Comparison of ENCODE assay signal across 8 cellular contexts in the genomic region with DNA sequence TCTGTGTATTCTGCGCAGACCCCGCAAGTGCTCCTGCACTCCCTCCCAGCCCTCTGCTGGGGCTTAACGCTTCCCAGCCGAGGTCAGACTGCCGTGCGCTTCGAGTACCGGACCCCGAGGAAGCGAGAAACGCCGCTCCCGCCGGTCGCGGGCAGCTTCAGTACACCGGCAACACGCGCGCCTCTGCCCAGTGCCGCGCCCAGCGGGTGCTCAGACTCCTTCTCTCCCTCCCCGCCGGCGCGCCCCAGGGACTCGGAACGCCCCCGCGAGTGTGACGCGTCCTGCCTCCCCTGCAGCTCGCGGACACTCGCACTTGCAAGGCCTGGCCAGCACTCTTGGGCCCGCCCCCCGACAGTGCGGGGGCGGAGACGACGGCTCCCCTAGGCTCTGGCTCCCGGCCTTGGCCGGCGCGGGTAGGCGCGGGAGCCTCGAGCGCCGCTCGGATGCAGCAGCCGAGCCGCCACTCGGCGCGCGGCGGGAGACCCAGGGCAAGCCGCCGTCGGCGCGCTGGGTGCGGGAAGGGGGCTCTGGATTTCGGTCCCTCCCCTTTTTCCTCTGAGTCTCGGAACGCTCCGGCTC. TPM values are rescaled to one million over a fixed set of nuclear protein-coding genes. Genes with fewer than 3 reads are reported as not detected.
DNase-seq lines count a peak whose midpoint lies in the region; ATAC-seq, FAIRE-seq and TF ChIP-seq lines count a peak whose summit lies in the region.

A gene with protein sequence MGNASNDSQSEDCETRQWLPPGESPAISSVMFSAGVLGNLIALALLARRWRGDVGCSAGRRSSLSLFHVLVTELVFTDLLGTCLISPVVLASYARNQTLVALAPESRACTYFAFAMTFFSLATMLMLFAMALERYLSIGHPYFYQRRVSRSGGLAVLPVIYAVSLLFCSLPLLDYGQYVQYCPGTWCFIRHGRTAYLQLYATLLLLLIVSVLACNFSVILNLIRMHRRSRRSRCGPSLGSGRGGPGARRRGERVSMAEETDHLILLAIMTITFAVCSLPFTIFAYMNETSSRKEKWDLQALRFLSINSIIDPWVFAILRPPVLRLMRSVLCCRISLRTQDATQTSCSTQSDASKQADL (plus strand): TSS at position 410 of the 579 bp plus-strand sequence. CDS start 237 bp downstream, outside the sequence.

- intact Hi-C loops in endothelial cell of umbilical vein (cut with micrococcal nuclease) = loop anchor here (5.0 kb wide), 1 partner anchor 393 kb away; the partner anchor contains the start of gene PSMC6
- intact Hi-C loops in OCI-LY7 (cut with micrococcal nuclease; ENCODE audit: unreplicated experiment) = no loop called here

- H3K36me3 Mint-ChIP-seq in activated CD8-positive, alpha-beta memory T cell treated with anti-CD3 and anti-CD28 coated beads, Interleukin-2, amount 10 ng/mL, durations not matched to agents 7 days and 5 days = peaks cover 86% of the 10 kb centered on the region

- TF ChIP-seq POLR2A in endothelial cell of umbilical vein (IDR thresholded peaks at IDR 0.05; ENCODE audit: low read depth, low read length) = no peak

- no peaks in the 10 kb centered on the region for H3K27me3 Mint-ChIP-seq in activated CD8-positive, alpha-beta memory T cell treated with anti-CD3 and anti-CD28 coated beads, Interleukin-2, amount 10 ng/mL, durations not matched to agents 7 days and 5 days

- ATAC-seq in activated CD8-positive, alpha-beta memory T cell treated with anti-CD3 and anti-CD28 coated beads, Interleukin-2, amount 10 ng/mL, durations not matched to agents 7 days and 5 days = peak; percentile 82

- H3K9ac ChIP-seq in ES-I3 (ENCODE audit: low read depth, low read length) (peak within 1 kb of the TSS; percentile 62; the same call in 1 of the 2 replicates), endothelial cell of umbilical vein (replicated peaks; ENCODE audit: extremely low read depth, insufficient read depth, low read length) (no peak within 1 kb of the TSS), mucosa of stomach (ENCODE audit: low read length) (peak within 1 kb of the TSS; percentile 80)

- H3K4me3 ChIP-seq in HEK293 (ENCODE audit: low read depth, low read length) (peak within 1 kb of the TSS; percentile 57), endothelial cell of umbilical vein (replicated peaks in 1 of 3; ENCODE audit: insufficient read depth in 1 of 3, low read depth in 1 of 3, low read length in 3 of 3) (peak within 1 kb of the TSS in 2 of 3 experiments; percentile 24 to 30), mucosa of stomach (ENCODE audit: low read length) (peak within 1 kb of the TSS; percentile 79), OCI-LY7 (ENCODE audit: low read depth, low read length, poor library complexity, severe bottlenecking) (no peak within 1 kb of the TSS)

- dilution Hi-C loops in endothelial cell of umbilical vein (cut with MboI; ENCODE audit: extremely low pct_ligation_motif_present, low sequenced_read_pairs) = no loop called here

- TF ChIP-seq CTCF in HEK293 (tag by site-specific recombination; IDR thresholded peaks at IDR 0.05) (peak; percentile 30; the same call in 1 of the 2 replicates), endothelial cell of umbilical vein (IDR thresholded peaks at IDR 0.05; ENCODE audit: extremely low read depth in 1 of 2, insufficient read depth in 1 of 2, low read depth in 1 of 2, low read length in 2 of 2) (no peak), OCI-LY7 (conservative IDR thresholded peaks at IDR 0.05; ENCODE audit: low read length) (no peak)

- H3K79me2 ChIP-seq in endothelial cell of umbilical vein (ENCODE audit: control insufficient read depth, insufficient read depth, low read length) (no peaks in the 10 kb centered on the region), OCI-LY7 (ENCODE audit: insufficient read depth, low read depth, low read length) (no peaks in the 10 kb centered on the region)

- no peaks in the 10 kb centered on the region for H3K36me3 ChIP-seq in ES-I3 (ENCODE audit: insufficient read depth, low read length)
- no peaks in the 10 kb centered on the region for H3K36me3 ChIP-seq in HEK293 (ENCODE audit: control insufficient read depth in 2 of 2, insufficient read depth in 1 of 2, low read length in 2 of 2)
- H3K36me3 ChIP-seq in endothelial cell of umbilical vein (ENCODE audit: control insufficient read depth in 2 of 2, extremely low read depth in 1 of 2, insufficient read depth in 2 of 2, low read length in 2 of 2) = no peaks in the 10 kb centered on the region
- no peaks in the 10 kb centered on the region for H3K36me3 ChIP-seq in mucosa of stomach (ENCODE audit: control insufficient read depth, insufficient read depth, low read length)
- H3K36me3 ChIP-seq in OCI-LY7 (ENCODE audit: insufficient read depth, low read length) = no peaks in the 10 kb centered on the region

- peak within 1 kb of the TSS; percentile 75 for H3K4me2 ChIP-seq in endothelial cell of umbilical vein (ENCODE audit: insufficient read depth, low read length)
- H3K4me2 ChIP-seq in OCI-LY7 (ENCODE audit: low read length) = no peak within 1 kb of the TSS

- H4K20me1 ChIP-seq in endothelial cell of umbilical vein (replicated peaks; ENCODE audit: control insufficient read depth, extremely low read depth, insufficient read depth, low read length) = no peaks in the 10 kb centered on the region
- H4K20me1 ChIP-seq in OCI-LY7 (ENCODE audit: insufficient read depth, low read length) = no peaks in the 10 kb centered on the region

- DNase-seq in NCI-H510A treated with DMSO at 0.1 percent for 48 hours (lab: John Stamatoyannopoulos, UW) = peak; percentile 28
- DNase-seq in activated CD8-positive, alpha-beta memory T cell treated with anti-CD3 and anti-CD28 coated beads, Interleukin-2, amount 10 ng/mL, durations not matched to agents 7 days and 5 days = peak; percentile 97
- peak; percentile 60 for DNase-seq in endothelial cell of umbilical vein (ENCODE audit: low read depth, low spot score)
- DNase-seq in stimulated activated CD8-positive, alpha-beta memory T cell treated with anti-CD3 and anti-CD28 coated beads, Interleukin-4, amount 100 ng/mL, for 1 hour (ENCODE audit: low read depth in 2 of 2, low spot score in 1 of 2) = peak; percentile 57 to 68
- no peak for DNase-seq in OCI-LY7 (ENCODE audit: low spot score)

- H3K27me3 ChIP-seq in endothelial cell of umbilical vein (ENCODE audit: control insufficient read depth in 2 of 2, insufficient read depth in 2 of 2, low read length in 2 of 2) (peaks cover 55 to 68% of the 10 kb centered on the region in 2 experiments), mucosa of stomach (ENCODE audit: control insufficient read depth, insufficient read depth, low read length) (no peaks in the 10 kb centered on the region)

- H3K27ac ChIP-seq in HEK293 (ENCODE audit: extremely low read depth, low read depth, low read length) (peak within 1 kb of the TSS; percentile 66; the same call in 1 of the 2 replicates), endothelial cell of umbilical vein (ENCODE audit: insufficient read depth, low read depth, low read length) (no peak within 1 kb of the TSS), OCI-LY7 (ENCODE audit: low read depth, low read length, poor library complexity, severe bottlenecking) (no peak within 1 kb of the TSS)

- no peaks in the 10 kb centered on the region for H3K9me2 ChIP-seq in OCI-LY7 (ENCODE audit: insufficient read depth, low read length)

- H3K9me1 ChIP-seq in endothelial cell of umbilical vein (replicated peaks; ENCODE audit: control insufficient read depth, extremely low read depth, insufficient read depth, low read length) = no peaks in the 10 kb centered on the region

- FAIRE-seq in endothelial cell of umbilical vein (lab: Jason Lieb, UNC) = no peak

- peaks cover 56% of the 10 kb centered on the region for H3K4me1 Mint-ChIP-seq in activated CD8-positive, alpha-beta memory T cell treated with anti-CD3 and anti-CD28 coated beads, Interleukin-2, amount 10 ng/mL, durations not matched to agents 7 days and 5 days

- peak within 1 kb of the TSS; percentile 100 for H3K4me3 Mint-ChIP-seq in activated CD8-positive, alpha-beta memory T cell treated with anti-CD3 and anti-CD28 coated beads, Interleukin-2, amount 10 ng/mL, durations not matched to agents 7 days and 5 days

- POLR2A ChIA-PET in HEK293 (lab: Yijun Ruan, JAX) (interaction anchor here (0.8 to 1.4 kb wide), 6 partner anchors 29 to 249 kb away, joined by 3 to 4 read pairs (median 3); partner anchors contain the start of genes GPR137C and TXNDC16), endothelial cell of umbilical vein (lab: Charles Lee) (no interaction called here), OCI-LY7 (lab: Charles Lee) (interaction anchor here (0.6 kb wide), 1 partner anchor 9 kb away, joined by 8 read pairs; no protein-coding TSS in a partner anchor)

- no TSS peak for BruUV-seq in endothelial cell of umbilical vein (replicated peaks; lab: Mats Ljungman, UMichigan)
- BruUV-seq in OCI-LY7 (replicated peaks; lab: Mats Ljungman, UMichigan) = no TSS peak

- no peaks in the 10 kb centered on the region for H3K4me1 ChIP-seq in ES-I3 (ENCODE audit: insufficient read depth, low read length)
- no peaks in the 10 kb centered on the region; the same call in 1 of the 2 replicates for H3K4me1 ChIP-seq in HEK293 (ENCODE audit: control insufficient read depth, insufficient read depth, low read length)
- peaks cover 11% of the 10 kb centered on the region for H3K4me1 ChIP-seq in endothelial cell of umbilical vein (ENCODE audit: control insufficient read depth, extremely low read depth, insufficient read depth, low read length)
- H3K4me1 ChIP-seq in mucosa of stomach (ENCODE audit: control insufficient read depth, insufficient read depth, low read length) = peaks cover 47% of the 10 kb centered on the region
- H3K4me1 ChIP-seq in OCI-LY7 (ENCODE audit: insufficient read depth, low read length, poor library complexity, severe bottlenecking) = peaks cover 5% of the 10 kb centered on the region

- CTCF ChIA-PET in HEK293 (lab: Yijun Ruan, JAX) (interaction anchor here (0.7 to 2.0 kb wide), 3 partner anchors 10 to 34 kb away, joined by 3 to 8 read pairs (median 3); no protein-coding TSS in a partner anchor), endothelial cell of umbilical vein (lab: Charles Lee) (no interaction called here), OCI-LY7 (lab: Charles Lee; ENCODE audit: unreplicated experiment) (no interaction called here)
- CTCF ChIA-PET in activated CD8-positive, alpha-beta memory T cell treated with anti-CD3 and anti-CD28 coated beads, Interleukin-2, amount 10 ng/mL, durations not matched to agents 7 days and 5 days (lab: Charles Lee) = interaction anchor here (0.8 to 7.5 kb wide), 7 partner anchors 9 to 662 kb away, joined by 3 to 52 read pairs (median 6); partner anchors contain the start of gene FRMD6

- H2AFZ ChIP-seq in endothelial cell of umbilical vein (ENCODE audit: low read depth, low read length) (peak within 1 kb of the TSS; percentile 49), OCI-LY7 (ENCODE audit: low read length) (no peak within 1 kb of the TSS)

- no peaks in the 10 kb centered on the region for H3K9me3 ChIP-seq in ES-I3 (ENCODE audit: control insufficient read depth, insufficient read depth, low read length)
- no peaks in the 10 kb centered on the region for H3K9me3 ChIP-seq in HEK293 (ENCODE audit: control insufficient read depth, insufficient read depth, low read depth, low read length)
- H3K9me3 ChIP-seq in endothelial cell of umbilical vein (replicated peaks; ENCODE audit: control insufficient read depth, insufficient read depth, low read length) = no peaks in the 10 kb centered on the region
- H3K9me3 ChIP-seq in mucosa of stomach (ENCODE audit: control insufficient read depth, low read length) = no peaks in the 10 kb centered on the region
- H3K9me3 ChIP-seq in OCI-LY7 (ENCODE audit: low read length) = no peaks in the 10 kb centered on the region

- H3K9me3 Mint-ChIP-seq in activated CD8-positive, alpha-beta memory T cell treated with anti-CD3 and anti-CD28 coated beads, Interleukin-2, amount 10 ng/mL, durations not matched to agents 7 days and 5 days (ENCODE audit: low read depth) = no peaks in the 10 kb centered on the region

- peak within 1 kb of the TSS; percentile 99 for H3K27ac Mint-ChIP-seq in activated CD8-positive, alpha-beta memory T cell treated with anti-CD3 and anti-CD28 coated beads, Interleukin-2, amount 10 ng/mL, durations not matched to agents 7 days and 5 days

RNA-seq across cellular contexts. Expression of the gene that starts here (rescaled TPM):
- 100 to 1,000 TPM in 1 of 2 experiments, 10 to 100 TPM in 1; 97.6 to 117 TPM for total RNA-seq in activated CD8-positive, alpha-beta memory T cell treated with anti-CD3 and anti-CD28 coated beads, Interleukin-2, amount 10 ng/mL, durations not matched to agents 7 days and 5 days
- total RNA-seq in endothelial cell of umbilical vein (not detected in 2 replicates), OCI-LY7 (2022) (not detected in 2 replicates)
- polyA plus RNA-seq in endothelial cell of umbilical vein = not detected in 2 replicates
- not detected in 2 replicates for polyA plus RNA-seq in endothelial cell of umbilical vein (2011; cell fraction: cytosol; rRNA removed)
- not detected in 2 replicates for polyA plus RNA-seq in endothelial cell of umbilical vein (2011; cell fraction: nucleus; rRNA removed)
- polyA plus RNA-seq in endothelial cell of umbilical vein (2012) = not detected in 2 replicates
- not detected in 2 replicates for polyA minus RNA-seq in endothelial cell of umbilical vein
- polyA minus RNA-seq in endothelial cell of umbilical vein (2011; cell fraction: cytosol; rRNA and poly(A)+ RNA removed) = not detected
- not detected in 2 replicates for polyA minus RNA-seq in endothelial cell of umbilical vein (2011; cell fraction: nucleus; rRNA and poly(A)+ RNA removed)
- total RNA-seq in OCI-LY7 (2014; rRNA removed; shearing (Covaris generic)) = not detected in 2 replicates

Comparison
In these comparisons a context has a peak if more than half of its experiments do, and no peak if none do; other contexts are left out.
1. RNA of the gene that starts here (total RNA-seq): 97.6 to 117 TPM in activated CD8-positive, alpha-beta memory T cell treated with anti-CD3 and anti-CD28 coated beads, Interleukin-2, amount 10 ng/mL, durations not matched to agents 7 days and 5 days; not detected in endothelial cell of umbilical vein and not detected in OCI-LY7; every median in the first group is over 10 times any median in the second.
2. Peak in DNase-seq, H3K4me3 ChIP-seq and H3K4me2 ChIP-seq in endothelial cell of umbilical vein; RNA of the gene not detected or under 1 TPM.
3. CTCF ChIA-PET loops: an anchor here in HEK293 (0.7 to 2.0 kb wide) and activated CD8-positive, alpha-beta memory T cell treated with anti-CD3 and anti-CD28 coated beads, Interleukin-2, amount 10 ng/mL, durations not matched to agents 7 days and 5 days (0.8 to 7.5 kb wide); none called in endothelial cell of umbilical vein and OCI-LY7.